ENCODE assay signal across 8 cellular contexts in genomic region chrX:40468033-40468979, GRCh38.
A peak's percentile ranks its signal among the peaks of the same experiment; 100 is the strongest.
DNase-seq lines count a peak whose midpoint lies in the region; ATAC-seq, FAIRE-seq and TF ChIP-seq lines count a peak whose summit lies in the region.

No MANE protein-coding gene starts in this region.

- H3K27me3 Mint-ChIP-seq in chondrocyte (ENCODE audit: low read depth): peaks cover 1% of the 10 kb centered on the region
- peaks cover 9% of the 10 kb centered on the region for H3K27me3 Mint-ChIP-seq in stimulated activated naive CD8-positive, alpha-beta T cell treated with anti-CD3 and anti-CD28 coated beads, Interleukin-15, Interleukin-2, amounts not matched to agents 100 ng/mL and 50 ng/mL, for 24 hours

- CTCF ChIA-PET in HepG2 (lab: Yijun Ruan, JAX; ENCODE audit: low intra/inter-chr PET ratio, low total read pairs): no interaction called here

- H3K9ac ChIP-seq in GM23248 (no peak overlapping the region), HepG2 (ENCODE audit: insufficient read depth, low read depth, low read length) (no peak overlapping the region)

- no peak overlapping the region for H3K27ac Mint-ChIP-seq in chondrocyte (ENCODE audit: unreplicated experiment)
- peak overlapping the region; percentile 63 for H3K27ac Mint-ChIP-seq in stimulated activated naive CD8-positive, alpha-beta T cell treated with anti-CD3 and anti-CD28 coated beads, Interleukin-15, Interleukin-2, amounts not matched to agents 100 ng/mL and 50 ng/mL, for 24 hours

- H3K9me3 ChIP-seq in GM23248 (ENCODE audit: low read depth) (no peaks in the 10 kb centered on the region), HepG2 (ENCODE audit: low read length) (no peaks in the 10 kb centered on the region)

- H3K4me2 ChIP-seq in GM23248 (ENCODE audit: unreplicated experiment) (no peak overlapping the region), HepG2 (ENCODE audit: low read depth, low read length) (peak overlapping the region; percentile 53)

- no peaks in the 10 kb centered on the region for H3K9me2 ChIP-seq in GM23248 (ENCODE audit: insufficient read depth)

- peak; percentile 39 for DNase-seq in EH (ENCODE audit: low read depth)
- peak; percentile 45 for DNase-seq in GM23248
- peak; percentile 45 for DNase-seq in NCI-H1105 treated with DMSO at 0.1 percent for 48 hours (lab: John Stamatoyannopoulos, UW)
- peak; percentile 55 for DNase-seq in SKM-1 treated with dmso at 0.1 percent for 144 hours (lab: John Stamatoyannopoulos, UW; ENCODE audit: unreplicated experiment)
- no peak for DNase-seq in chondrocyte (ENCODE audit: low spot score)
- peak; percentile 86 for DNase-seq in HepG2 (ENCODE audit: low spot score)
- no peak for DNase-seq in NCI-H446 treated with DMSO at 0.1 percent for 48 hours (lab: John Stamatoyannopoulos, UW)

- H3K27me3 ChIP-seq in GM23248 (replicated peaks; ENCODE audit: insufficient read depth) (no peaks in the 10 kb centered on the region), HepG2 (ENCODE audit: control insufficient read depth in 1 of 2, insufficient read depth in 2 of 2, low read length in 2 of 2) (no peaks in the 10 kb centered on the region)

- no peak overlapping the region for H3K4me3 Mint-ChIP-seq in chondrocyte (ENCODE audit: unreplicated experiment)
- H3K4me3 Mint-ChIP-seq in stimulated activated naive CD8-positive, alpha-beta T cell treated with anti-CD3 and anti-CD28 coated beads, Interleukin-15, Interleukin-2, amounts not matched to agents 100 ng/mL and 50 ng/mL, for 24 hours: no peak overlapping the region

- TF ChIP-seq RAD21 in HepG2 (CRISPR knock-in tag; IDR thresholded peaks at IDR 0.05): no peak

- peaks cover 2% of the 10 kb centered on the region for H3K9me3 Mint-ChIP-seq in chondrocyte (ENCODE audit: low read depth)
- no peaks in the 10 kb centered on the region for H3K9me3 Mint-ChIP-seq in stimulated activated naive CD8-positive, alpha-beta T cell treated with anti-CD3 and anti-CD28 coated beads, Interleukin-15, Interleukin-2, amounts not matched to agents 100 ng/mL and 50 ng/mL, for 24 hours

- TF ChIP-seq CTCF in chondrocyte (IDR thresholded peaks at IDR 0.05) (peak; percentile 60), HepG2 (CRISPR knock-in tag; IDR thresholded peaks at IDR 0.05) (peak; percentile 77)

- no peak overlapping the region for H3K27ac ChIP-seq in GM23248
- H3K27ac ChIP-seq in HepG2 (ENCODE audit: extremely low read length, insufficient read depth, low read length): peak overlapping the region; percentile 44

- BruUV-seq in HepG2 (replicated peaks; lab: Mats Ljungman, UMichigan): no TSS peak

- no peak for TF ChIP-seq POLR2A in HepG2 (IDR thresholded peaks at IDR 0.05; ENCODE audit: insufficient read depth in 1 of 2, low read depth in 2 of 2, low read length in 2 of 2)

- no peaks in the 10 kb centered on the region for H4K20me1 ChIP-seq in GM23248 (ENCODE audit: insufficient read depth)
- H4K20me1 ChIP-seq in HepG2 (ENCODE audit: insufficient read depth, low read length): no peaks in the 10 kb centered on the region

- FAIRE-seq in HepG2 (lab: Jason Lieb, UNC): peak; percentile 100

- H3K36me3 Mint-ChIP-seq in chondrocyte (ENCODE audit: low read depth): no peaks in the 10 kb centered on the region
- H3K36me3 Mint-ChIP-seq in stimulated activated naive CD8-positive, alpha-beta T cell treated with anti-CD3 and anti-CD28 coated beads, Interleukin-15, Interleukin-2, amounts not matched to agents 100 ng/mL and 50 ng/mL, for 24 hours (ENCODE audit: low read depth): no peaks in the 10 kb centered on the region

- no peaks in the 10 kb centered on the region for H3K4me1 ChIP-seq in GM23248 (ENCODE audit: insufficient read depth)
- H3K4me1 ChIP-seq in HepG2 (ENCODE audit: insufficient read depth, low read length): peaks cover 36% of the 10 kb centered on the region

- H2AFZ ChIP-seq in GM23248 (no peak overlapping the region), HepG2 (ENCODE audit: low read length) (no peak overlapping the region)

- TF ChIP-seq EP300 in HepG2 (IDR thresholded peaks at IDR 0.05; ENCODE audit: low read depth in 2 of 2, low read length in 2 of 2): no peak
- TF ChIP-seq EP300 in HepG2 (CRISPR knock-in tag; IDR thresholded peaks at IDR 0.05; ENCODE audit: borderline replicate concordance): no peak

- in situ Hi-C loops in GM23248 (cut with MboI): no loop called here
- in situ Hi-C loops in HepG2 (cut with HindIII; ENCODE audit: extremely low pct_ligation_motif_present, low pct_unique_long_range_greater_than_20kb): no loop called here

- no peaks in the 10 kb centered on the region for H3K36me3 ChIP-seq in GM23248 (ENCODE audit: low read depth)
- H3K36me3 ChIP-seq in HepG2 (replicated peaks in 1 of 2; ENCODE audit: control insufficient read depth in 1 of 2, insufficient read depth in 2 of 2, low read length in 2 of 2): no peaks in the 10 kb centered on the region

- 29 to 30% methylated on average over 7 of the region's 7 CpGs for WGBS in GM23248 (ENCODE audit: low coverage in 1 of 2, low lambda C conversion rate in 2 of 2, missing lambda C conversion rate in 2 of 2), 2 experiments
- WGBS in HepG2 (ENCODE audit: low lambda C conversion rate): 1% methylated on average over 5 of the region's 7 CpGs

- H3K4me1 Mint-ChIP-seq in chondrocyte (ENCODE audit: low read depth): peaks cover 21% of the 10 kb centered on the region
- peaks cover 40% of the 10 kb centered on the region for H3K4me1 Mint-ChIP-seq in stimulated activated naive CD8-positive, alpha-beta T cell treated with anti-CD3 and anti-CD28 coated beads, Interleukin-15, Interleukin-2, amounts not matched to agents 100 ng/mL and 50 ng/mL, for 24 hours (ENCODE audit: low read depth)

- POLR2A ChIA-PET in HepG2 (lab: Yijun Ruan, JAX): interaction anchor here (0.8 kb wide), 1 partner anchor 292 kb away, joined by 5 read pairs; no protein-coding TSS in a partner anchor

- H3K4me3 ChIP-seq in GM23248 (no peak overlapping the region), HepG2 (replicated peaks in 1 of 3; ENCODE audit: insufficient read depth in 1 of 3, low read depth in 2 of 3, low read length in 3 of 3) (no peak overlapping the region)

- ATAC-seq in HepG2: peak; percentile 91

- intact Hi-C loops in HepG2 (cut with micrococcal nuclease; ENCODE audit: unreplicated experiment): no loop called here

- H3K79me2 ChIP-seq in GM23248 (ENCODE audit: insufficient read depth) (no peaks in the 10 kb centered on the region), HepG2 (ENCODE audit: insufficient read depth, low read length) (no peaks in the 10 kb centered on the region)

- no peaks in the 10 kb centered on the region for H3F3A ChIP-seq in GM23248 (ENCODE audit: insufficient read depth)

TF ChIP-seq in HepG2, 621 proteins besides CTCF, POLR2A, EP300 and RAD21 (continues in another document):
- TF ChIP-seq CREM (IDR thresholded peaks at IDR 0.05) (0 out of 2 replicates have a peak, but pooled peaks have one; percentile 16), CREM (CRISPR knock-in tag; IDR thresholded peaks at IDR 0.05) (no peak), ZNF232 (CRISPR knock-in tag; IDR thresholded peaks at IDR 0.05; ENCODE audit: borderline replicate concordance) (no peak), SMYD3 (CRISPR knock-in tag; IDR thresholded peaks at IDR 0.05) (no peak), ATF7-NPFF (CRISPR knock-in tag; IDR thresholded peaks at IDR 0.05; ENCODE audit: low read depth) (no peak), SOX13 (IDR thresholded peaks at IDR 0.05) (no peak), SOX13 (CRISPR knock-in tag; conservative IDR thresholded peaks at IDR 0.05 in 1 of 2, IDR thresholded peaks at IDR 0.05 in 1 of 2) (peak in 1 of 2 experiments; percentile 82; a peak in 2 of 4 replicates), CEBPB (IDR thresholded peaks at IDR 0.05; ENCODE audit: borderline replicate concordance, low read depth, low read length) (peak; percentile 33; the same call in 1 of the 2 replicates), NONO (IDR thresholded peaks at IDR 0.05) (no peak), NONO (CRISPR knock-in tag; conservative IDR thresholded peaks at IDR 0.05) (0 out of 2 replicates have a peak, but pooled peaks have one; percentile 31), ZNF292 (CRISPR knock-in tag; IDR thresholded peaks at IDR 0.05; ENCODE audit: borderline replicate concordance, low read depth) (peak; percentile 45; the same call in 1 of the 2 replicates), ZNF780A (CRISPR knock-in tag; IDR thresholded peaks at IDR 0.05) (no peak), TEF (CRISPR knock-in tag; IDR thresholded peaks at IDR 0.05) (no peak), RBAK (CRISPR knock-in tag; IDR thresholded peaks at IDR 0.05) (peak; percentile 86)
- TF ChIP-seq, protein P1, sequence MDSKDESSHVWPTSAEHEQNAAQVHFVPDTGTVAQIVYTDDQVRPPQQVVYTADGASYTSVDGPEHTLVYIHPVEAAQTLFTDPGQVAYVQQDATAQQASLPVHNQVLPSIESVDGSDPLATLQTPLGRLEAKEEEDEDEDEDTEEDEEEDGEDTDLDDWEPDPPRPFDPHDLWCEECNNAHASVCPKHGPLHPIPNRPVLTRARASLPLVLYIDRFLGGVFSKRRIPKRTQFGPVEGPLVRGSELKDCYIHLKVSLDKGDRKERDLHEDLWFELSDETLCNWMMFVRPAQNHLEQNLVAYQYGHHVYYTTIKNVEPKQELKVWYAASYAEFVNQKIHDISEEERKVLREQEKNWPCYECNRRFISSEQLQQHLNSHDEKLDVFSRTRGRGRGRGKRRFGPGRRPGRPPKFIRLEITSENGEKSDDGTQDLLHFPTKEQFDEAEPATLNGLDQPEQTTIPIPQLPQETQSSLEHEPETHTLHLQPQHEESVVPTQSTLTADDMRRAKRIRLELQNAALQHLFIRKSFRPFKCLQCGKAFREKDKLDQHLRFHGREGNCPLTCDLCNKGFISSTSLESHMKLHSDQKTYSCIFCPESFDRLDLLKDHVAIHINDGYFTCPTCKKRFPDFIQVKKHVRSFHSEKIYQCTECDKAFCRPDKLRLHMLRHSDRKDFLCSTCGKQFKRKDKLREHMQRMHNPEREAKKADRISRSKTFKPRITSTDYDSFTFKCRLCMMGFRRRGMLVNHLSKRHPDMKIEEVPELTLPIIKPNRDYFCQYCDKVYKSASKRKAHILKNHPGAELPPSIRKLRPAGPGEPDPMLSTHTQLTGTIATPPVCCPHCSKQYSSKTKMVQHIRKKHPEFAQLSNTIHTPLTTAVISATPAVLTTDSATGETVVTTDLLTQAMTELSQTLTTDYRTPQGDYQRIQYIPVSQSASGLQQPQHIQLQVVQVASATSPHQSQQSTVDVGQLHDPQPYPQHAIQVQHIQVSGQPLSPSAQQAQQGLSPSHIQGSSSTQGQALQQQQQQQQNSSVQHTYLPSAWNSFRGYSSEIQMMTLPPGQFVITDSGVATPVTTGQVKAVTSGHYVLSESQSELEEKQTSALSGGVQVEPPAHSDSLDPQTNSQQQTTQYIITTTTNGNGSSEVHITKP (CRISPR knock-in tag; IDR thresholded peaks at IDR 0.05; ENCODE audit: low read depth): 0 out of 2 replicates have a peak, but pooled peaks have one; percentile 35

Comparison
In these comparisons a context has a peak if more than half of its experiments do, and no peak if none do; other contexts are left out.
1. DNase-seq: peak in EH (single experiment), GM23248 (single experiment), NCI-H1105 treated with DMSO at 0.1 percent for 48 hours (single experiment), SKM-1 treated with dmso at 0.1 percent for 144 hours (single experiment) and HepG2 (single experiment); none in chondrocyte (single experiment) and NCI-H446 treated with DMSO at 0.1 percent for 48 hours (single experiment).